In genomic region chr3:5806192-5806591, GRCh38 we compare ENCODE assay signal across 13 cellular contexts.
DNase-seq lines count a peak whose midpoint lies in the region; FAIRE-seq and TF ChIP-seq lines count a peak whose summit lies in the region.
"Had no signal": no experiment of that assay in that cellular context is flagged by ENCODE, and none has a peak within 500 bp of the region (broad histone marks: within the 10 kb centered on the region; RNA-seq: fewer than 3 reads in every experiment).

No MANE protein-coding gene starts in this region.

- H4K20me1 ChIP-seq in astrocyte (ENCODE audit: insufficient read depth, low read length) (no peaks in the 10 kb centered on the region), osteoblast (ENCODE audit: insufficient read depth, low read length) (no peaks in the 10 kb centered on the region)

- in situ Hi-C loops in GM13976 (cut with MboI; ENCODE audit: low sequenced_read_pairs, unreplicated experiment), result no loop called here

- no peak overlapping the region for H3K27ac Mint-ChIP-seq in astrocyte (ENCODE audit: unreplicated experiment)
- no peak overlapping the region for H3K27ac Mint-ChIP-seq in nephron progenitor cell
- H3K27ac Mint-ChIP-seq: activated B cell treated with CpG ODN at 0.5 μM for 24 hours had no signal

- H3K9me3 ChIP-seq in astrocyte (ENCODE audit: insufficient read depth, low read depth, low read length) (no peaks in the 10 kb centered on the region), osteoblast (ENCODE audit: low read depth, low read length) (no peaks in the 10 kb centered on the region)
- H3K9me3 ChIP-seq: ascending aorta, thoracic aorta had no signal

- H3K27me3 ChIP-seq in astrocyte (ENCODE audit: insufficient read depth, low read length) (no peaks in the 10 kb centered on the region), osteoblast (ENCODE audit: insufficient read depth, low read length) (no peaks in the 10 kb centered on the region)
- H3K27me3 ChIP-seq: ascending aorta had no signal

- H3K4me1 ChIP-seq in astrocyte (ENCODE audit: insufficient read depth, low read length), result no peaks in the 10 kb centered on the region
- no peaks in the 10 kb centered on the region for H3K4me1 ChIP-seq in osteoblast (ENCODE audit: insufficient read depth, low read length)
- H3K4me1 ChIP-seq: ascending aorta had no signal

- peak; percentile 35 for TF ChIP-seq CTCF in GM12873 (IDR thresholded peaks at IDR 0.05; ENCODE audit: insufficient read depth, low read depth, low read length, missing control alignments)
- TF ChIP-seq CTCF in astrocyte (IDR thresholded peaks at IDR 0.05; ENCODE audit: insufficient read depth, low read depth, low read length), result peak; percentile 12
- TF ChIP-seq CTCF in nephron progenitor cell (IDR thresholded peaks at IDR 0.05), result peak; percentile 63
- no peak for TF ChIP-seq CTCF in osteoblast (IDR thresholded peaks at IDR 0.05; ENCODE audit: extremely low read depth, low read depth, low read length)
- no peak for TF ChIP-seq CTCF in GM13976 (IDR thresholded peaks at IDR 0.05; ENCODE audit: borderline replicate concordance, control extremely low read depth, extremely low read depth, insufficient read depth, missing control alignments)

- peaks cover 2% of the 10 kb centered on the region for H3K27me3 Mint-ChIP-seq in astrocyte (ENCODE audit: low read depth, unreplicated experiment)
- peaks cover 4% of the 10 kb centered on the region for H3K27me3 Mint-ChIP-seq in nephron progenitor cell (ENCODE audit: low read depth, poor library complexity)
- H3K27me3 Mint-ChIP-seq: activated B cell treated with CpG ODN at 0.5 μM for 24 hours had no signal

- H3K4me3 Mint-ChIP-seq in astrocyte (ENCODE audit: unreplicated experiment) (no peak overlapping the region), nephron progenitor cell (no peak overlapping the region)
- H3K4me3 Mint-ChIP-seq: activated B cell treated with CpG ODN at 0.5 μM for 24 hours had no signal

- FAIRE-seq in astrocyte (lab: Jason Lieb, UNC), result no peak

- H3K27ac ChIP-seq in astrocyte (ENCODE audit: low read depth, low read length), result no peak overlapping the region
- no peak overlapping the region for H3K27ac ChIP-seq in osteoblast (ENCODE audit: low read depth, low read length)
- H3K27ac ChIP-seq: ascending aorta, thoracic aorta had no signal

- no peaks in the 10 kb centered on the region for H3K4me1 Mint-ChIP-seq in astrocyte (ENCODE audit: low read depth, unreplicated experiment)
- H3K4me1 Mint-ChIP-seq in nephron progenitor cell, result peaks cover 6% of the 10 kb centered on the region
- H3K4me1 Mint-ChIP-seq: activated B cell treated with CpG ODN at 0.5 μM for 24 hours had no signal

- DNase-seq in Jurkat, Clone E6-1 (ENCODE audit: low read depth, low spot score), result peak; percentile 6
- no peak for DNase-seq in astrocyte (ENCODE audit: low read depth)
- DNase-seq in nephron progenitor cell, result peak; percentile 15
- no peak for DNase-seq in A172 (ENCODE audit: low spot score)
- no peak for DNase-seq in osteoblast (ENCODE audit: insufficient read length, low spot score, missing footprints)
- no peak for DNase-seq in GM13976 (ENCODE audit: low spot score)
- DNase-seq: activated B cell treated with CpG ODN at 0.5 μM for 24 hours, hypothalamus, NCI-H2029, SHP77 had no signal

- no peak overlapping the region for H3K9ac ChIP-seq in astrocyte (ENCODE audit: low read length)

- H3K36me3 ChIP-seq in astrocyte (ENCODE audit: insufficient read depth, low read length), result no peaks in the 10 kb centered on the region
- H3K36me3 ChIP-seq in osteoblast (ENCODE audit: insufficient read depth, low read length), result no peaks in the 10 kb centered on the region
- H3K36me3 ChIP-seq: ascending aorta, thoracic aorta had no signal

- H3K4me2 ChIP-seq in astrocyte (ENCODE audit: low read length) (no peak overlapping the region), osteoblast (ENCODE audit: insufficient read depth, low read length) (no peak overlapping the region)

- H3K9me3 Mint-ChIP-seq in astrocyte (ENCODE audit: unreplicated experiment) (peaks cover 3% of the 10 kb centered on the region), nephron progenitor cell (peaks cover 4% of the 10 kb centered on the region)

- H3K4me3 ChIP-seq in Jurkat, Clone E6-1 (ENCODE audit: low read length), result no peak overlapping the region
- H3K4me3 ChIP-seq in astrocyte (ENCODE audit: insufficient read depth, low read depth, low read length), result no peak overlapping the region
- H3K4me3 ChIP-seq in osteoblast (ENCODE audit: insufficient read depth, low read length), result no peak overlapping the region
- H3K4me3 ChIP-seq: ascending aorta, thoracic aorta had no signal

- H2AFZ ChIP-seq in astrocyte (ENCODE audit: low read depth, low read length) (no peak overlapping the region), osteoblast (ENCODE audit: low read length) (no peak overlapping the region)

- no peaks in the 10 kb centered on the region for H3K79me2 ChIP-seq in astrocyte (ENCODE audit: insufficient read depth, low read length)
- H3K79me2 ChIP-seq in osteoblast (ENCODE audit: insufficient read depth, low read length), result no peaks in the 10 kb centered on the region

- no peaks in the 10 kb centered on the region for H3K36me3 Mint-ChIP-seq in astrocyte (ENCODE audit: low read depth, unreplicated experiment)
- H3K36me3 Mint-ChIP-seq in nephron progenitor cell (ENCODE audit: low read depth), result no peaks in the 10 kb centered on the region

Comparison
In these comparisons a context has a peak if more than half of its experiments do, and no peak if none do; other contexts are left out.
1. CTCF ChIP-seq: peak in GM12873 (single experiment), astrocyte (single experiment) and nephron progenitor cell (single experiment); none in osteoblast (single experiment) and GM13976 (single experiment).
2. DNase-seq: peak in Jurkat, Clone E6-1 (single experiment) and nephron progenitor cell (single experiment); none in astrocyte (single experiment), A172 (single experiment), osteoblast (single experiment) and GM13976 (single experiment).